ENCODE assay signal across 20 cellular contexts in the genomic region with DNA sequence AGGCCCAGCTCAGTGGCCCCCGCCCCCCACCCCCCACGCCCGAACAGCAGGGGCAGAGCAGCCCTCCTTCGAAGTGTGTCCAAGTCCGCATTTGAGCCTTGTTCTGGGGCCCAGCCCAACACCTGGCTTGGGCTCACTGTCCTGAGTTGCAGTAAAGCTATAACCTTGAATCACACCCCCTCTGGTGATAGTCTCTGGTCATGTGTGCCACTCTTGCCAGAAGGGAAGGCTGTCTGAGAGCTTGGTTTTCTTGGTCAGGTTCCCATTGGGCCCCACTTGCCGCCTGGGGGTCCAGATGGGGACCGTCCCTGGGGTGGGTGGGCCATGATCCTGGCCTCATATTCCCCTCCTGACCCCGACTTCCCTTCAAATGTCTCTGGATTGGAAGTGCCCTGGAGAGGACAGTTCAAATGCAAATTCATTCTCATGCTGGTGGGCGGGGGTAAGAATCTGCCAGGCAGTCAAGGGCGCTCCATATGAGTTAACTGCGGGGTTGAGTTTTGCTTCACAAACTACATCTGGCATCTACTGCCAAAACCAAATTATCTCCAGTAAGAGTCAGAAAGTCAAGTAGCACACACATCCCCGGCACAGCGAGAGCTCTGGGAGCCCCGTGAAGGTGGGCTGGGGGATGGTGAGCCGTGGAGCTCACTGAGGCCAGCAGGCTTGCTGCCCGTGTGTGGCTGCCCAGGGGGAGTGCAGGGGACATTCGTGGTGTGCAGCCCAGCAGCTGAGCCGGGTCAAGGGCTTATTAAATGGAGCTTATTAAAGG. TPM values are rescaled to one million over a fixed set of nuclear protein-coding genes. Genes with fewer than 3 reads are reported as not detected.
DNase-seq lines count a peak whose midpoint lies in the region; ATAC-seq and TF ChIP-seq lines count a peak whose summit lies in the region.
"Had no signal": no experiment of that assay in that cellular context is flagged by ENCODE, and none has a peak within 500 bp of the region (broad histone marks: within the 10 kb centered on the region; RNA-seq: fewer than 3 reads in every experiment).

No MANE protein-coding gene starts in this region.

- in situ Hi-C loops in gastrocnemius medialis (cut with MboI; ENCODE audit: low sequenced_read_pairs in 4 of 4): no loop called here

- H3K4me3 ChIP-seq in lower lobe of right lung (no peak overlapping the region), aorta (ENCODE audit: low read length in 2 of 2) (no peak overlapping the region), gastrocnemius medialis (no peak overlapping the region)
- H3K4me3 ChIP-seq: MG63 had no signal

- peak; percentile 8 for DNase-seq in Right ventricle myocardium inferior (ENCODE audit: missing footprints)
- no peak for DNase-seq in cardiac septum (ENCODE audit: low spot score)
- peak; percentile 77 for DNase-seq in chondrocyte (ENCODE audit: low spot score)
- DNase-seq in lower lobe of right lung: peak; percentile 14
- peak; percentile 25 to 52 for DNase-seq in aorta
- DNase-seq in gastrocnemius medialis: no peak
- no peak for DNase-seq in foreskin melanocyte
- no peak for DNase-seq in cerebellar cortex (ENCODE audit: low spot score)
- DNase-seq: CD4-positive, CD25-positive, alpha-beta regulatory T cell; H9; IMR-90; KG1; MG63; NCI-H1694; NCI-H2081; NCI-H345; NCI-H510A treated with DMSO at 0.1 percent for 48 hours; PC-3; SHP77 had no signal

- H3K4me1 ChIP-seq in lower lobe of right lung (no peaks in the 10 kb centered on the region), aorta (ENCODE audit: control insufficient read depth in 1 of 2, insufficient read depth in 2 of 2, low read length in 2 of 2) (no peaks in the 10 kb centered on the region), gastrocnemius medialis (no peaks in the 10 kb centered on the region)

- H3K36me3 Mint-ChIP-seq in chondrocyte (ENCODE audit: low read depth): no peaks in the 10 kb centered on the region
- H3K36me3 Mint-ChIP-seq: CD4-positive, CD25-positive, alpha-beta regulatory T cell had no signal

- peaks cover 10% of the 10 kb centered on the region for H3K27me3 Mint-ChIP-seq in chondrocyte (ENCODE audit: low read depth)

- no peak for ATAC-seq in Right ventricle myocardium inferior
- no peak for ATAC-seq in lower lobe of right lung
- no peak for ATAC-seq in aorta (ENCODE audit: low FRiP score)
- no peak for ATAC-seq in gastrocnemius medialis
- ATAC-seq: PC-3 had no signal

- H3K9me3 ChIP-seq in lower lobe of right lung (no peaks in the 10 kb centered on the region), aorta (ENCODE audit: control insufficient read depth, low read length) (no peaks in the 10 kb centered on the region), gastrocnemius medialis (no peaks in the 10 kb centered on the region)
- H3K9me3 ChIP-seq: MG63 had no signal

- no peaks in the 10 kb centered on the region for H3K4me1 Mint-ChIP-seq in chondrocyte (ENCODE audit: low read depth)
- H3K4me1 Mint-ChIP-seq: CD4-positive, CD25-positive, alpha-beta regulatory T cell had no signal

- TF ChIP-seq CTCF in chondrocyte (IDR thresholded peaks at IDR 0.05) (no peak), lower lobe of right lung (IDR thresholded peaks at IDR 0.05) (no peak), gastrocnemius medialis (IDR thresholded peaks at IDR 0.05 in 4 of 5, conservative IDR thresholded peaks at IDR 0.05 in 1 of 5) (no peak)

- no peaks in the 10 kb centered on the region for H3K27me3 ChIP-seq in lower lobe of right lung (ENCODE audit: low read depth)
- H3K27me3 ChIP-seq in aorta (ENCODE audit: control insufficient read depth in 1 of 2, insufficient read depth in 2 of 2, low read length in 1 of 2): no peaks in the 10 kb centered on the region
- no peaks in the 10 kb centered on the region for H3K27me3 ChIP-seq in gastrocnemius medialis
- H3K27me3 ChIP-seq: MG63 had no signal

- WGBS in aorta, 2 donors: 77 to 79% methylated on average over 18 of the region's 18 CpGs

- no peak overlapping the region for H3K4me3 Mint-ChIP-seq in chondrocyte (ENCODE audit: unreplicated experiment)
- H3K4me3 Mint-ChIP-seq: CD4-positive, CD25-positive, alpha-beta regulatory T cell; H9 had no signal

- intact Hi-C loops in Right ventricle myocardium inferior (cut with DNase I): no loop called here
- intact Hi-C loops in cardiac septum (cut with DNase I): no loop called here
- intact Hi-C loops in lower lobe of right lung (cut with DNase I): no loop called here
- intact Hi-C loops in aorta (cut with DNase I): no loop called here
- intact Hi-C loops in gastrocnemius medialis (cut with DNase I; ENCODE audit: low total_unique reads): no loop called here

- TF ChIP-seq POLR2A in gastrocnemius medialis (IDR thresholded peaks at IDR 0.05): no peak

- H3K27ac ChIP-seq in lower lobe of right lung (no peak overlapping the region), aorta (ENCODE audit: low read depth in 1 of 2, low read length in 2 of 2) (no peak overlapping the region), gastrocnemius medialis (no peak overlapping the region)

- H3K36me3 ChIP-seq in lower lobe of right lung (no peaks in the 10 kb centered on the region), aorta (ENCODE audit: control insufficient read depth in 1 of 2, insufficient read depth in 2 of 2, low read length in 1 of 2) (no peaks in the 10 kb centered on the region), gastrocnemius medialis (no peaks in the 10 kb centered on the region)
- H3K36me3 ChIP-seq: MG63 had no signal

- no peak overlapping the region for H3K27ac Mint-ChIP-seq in chondrocyte (ENCODE audit: unreplicated experiment)
- H3K27ac Mint-ChIP-seq: CD4-positive, CD25-positive, alpha-beta regulatory T cell had no signal

- no peaks in the 10 kb centered on the region for H3K9me3 Mint-ChIP-seq in chondrocyte (ENCODE audit: low read depth)
- H3K9me3 Mint-ChIP-seq: CD4-positive, CD25-positive, alpha-beta regulatory T cell; H9 had no signal

RNA-seq across cellular contexts. Expression of a gene that starts 35.7 kb away (rescaled TPM):
- total RNA-seq in Right ventricle myocardium inferior (0.16 TPM), cardiac septum (0.27 TPM), chondrocyte (0.27 to 0.62 TPM (median 0.37 TPM) in 3 replicates), lower lobe of right lung (1.4 TPM), aorta (under 1 TPM; 0.16 to 0.39 TPM), gastrocnemius medialis (under 1 TPM in 1 of 4 donors, not detected in 3; 0.10 TPM)
- polyA plus RNA-seq in aorta: not detected
- total RNA-seq: IMR-90, PC-3 had no signal
- polyA plus RNA-seq: BJ; CD4-positive, CD25-positive, alpha-beta regulatory T cell; IMR-90 had no signal

RNA-seq across cellular contexts. Expression of a gene that starts 44.5 kb away (rescaled TPM):
- total RNA-seq in Right ventricle myocardium inferior (0.32 TPM), cardiac septum (0.57 TPM), chondrocyte (0.34 to 0.74 TPM (median 0.35 TPM) in 3 replicates), lower lobe of right lung (5.1 TPM), aorta (1 to 10 TPM in 1 of 2 donors, under 1 TPM in 1; 0.94 to 1.5 TPM), gastrocnemius medialis (1 to 10 TPM in 1 of 4 donors, under 1 TPM in 2, not detected in 1; 0.33 to 2.9 (median 0.76) TPM)
- polyA plus RNA-seq in aorta: 1 to 10 TPM in 1 of 2 donors, not detected in 1; 2.2 TPM

Comparison
In these comparisons a context has a peak if more than half of its experiments do, and no peak if none do; other contexts are left out.
1. DNase-seq: peak in Right ventricle myocardium inferior (single experiment), chondrocyte (single experiment), lower lobe of right lung (single experiment) and aorta (2 of 2); none in cardiac septum (single experiment), gastrocnemius medialis (0 of 2), foreskin melanocyte (single experiment) and cerebellar cortex (single experiment).